8 cellular contexts compared by ENCODE assay signal in the genomic region with DNA sequence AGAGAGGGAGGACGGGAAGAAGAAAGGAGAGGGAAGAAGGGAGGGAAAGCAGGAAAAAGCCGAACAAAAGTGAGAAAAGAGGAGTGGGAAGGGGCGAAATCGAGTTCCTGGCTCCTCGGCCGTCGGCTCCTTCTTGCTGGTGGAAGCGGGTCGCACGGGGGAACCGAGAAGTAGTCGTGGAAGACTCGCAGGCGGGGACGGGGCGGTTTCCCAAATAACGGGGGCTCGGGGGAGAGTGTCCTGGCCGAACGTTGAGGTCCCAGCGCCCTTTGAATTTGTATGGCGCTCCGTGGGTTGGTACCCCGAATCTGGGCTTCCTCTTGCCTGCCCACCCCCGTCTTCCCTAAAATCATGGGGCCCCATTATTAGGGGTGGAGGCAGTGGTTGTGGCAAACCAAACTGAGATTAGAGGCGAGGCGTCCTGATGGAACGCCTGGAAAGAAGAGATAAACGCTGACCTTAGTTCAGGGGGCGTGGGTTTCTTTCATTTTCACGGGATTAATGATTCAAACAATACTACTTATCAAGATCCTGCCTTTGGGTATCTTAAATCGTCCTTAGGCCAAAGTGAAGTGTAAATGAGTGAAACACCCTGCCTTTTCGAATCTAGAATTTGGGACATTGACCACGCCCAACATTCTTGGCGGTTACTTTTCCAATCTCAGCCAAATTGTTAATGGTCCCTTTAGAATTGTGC. TPM values are rescaled to one million over a fixed set of nuclear protein-coding genes. Genes with fewer than 3 reads are reported as not detected.
DNase-seq lines count a peak whose midpoint lies in the region; ATAC-seq and TF ChIP-seq lines count a peak whose summit lies in the region.

No MANE protein-coding gene starts in this region.

- H3K4me2 ChIP-seq in OCI-LY1 (ENCODE audit: low read length) = peak overlapping the region; percentile 98

- H3K79me2 ChIP-seq in OCI-LY1 (ENCODE audit: insufficient read depth, low read length) = peaks cover 37% of the 10 kb centered on the region

- H3K9ac ChIP-seq in OCI-LY1 (ENCODE audit: low read length) (peak overlapping the region; percentile 90), subcutaneous abdominal adipose tissue (ENCODE audit: low read length in 5 of 5) (peak overlapping the region in 4 of 5 donors; percentile 73 to 82 (median 80))

- H3K27me3 ChIP-seq in OCI-LY1 (ENCODE audit: insufficient read depth, low read length) = no peaks in the 10 kb centered on the region
- no peaks in the 10 kb centered on the region for H3K27me3 ChIP-seq in left lung
- H3K27me3 ChIP-seq in subcutaneous abdominal adipose tissue (ENCODE audit: control insufficient read depth in 5 of 5, insufficient read depth in 4 of 5, low read length in 5 of 5) = no peaks in the 10 kb centered on the region

- H2AFZ ChIP-seq in OCI-LY1 (ENCODE audit: low read length) = peak overlapping the region; percentile 93

- H3K36me3 ChIP-seq in OCI-LY1 (ENCODE audit: insufficient read depth, low read length) = 0 out of 2 replicates have a peak, but pooled peaks cover 4% of the 10 kb centered on the region
- no peaks in the 10 kb centered on the region for H3K36me3 ChIP-seq in left lung
- H3K36me3 ChIP-seq in subcutaneous abdominal adipose tissue (ENCODE audit: control insufficient read depth in 5 of 5, insufficient read depth in 5 of 5, low read length in 5 of 5) = no peaks in the 10 kb centered on the region

- ATAC-seq in left lung (peak; percentile 1), GM19452 (IDR thresholded peaks at IDR 0.05; ENCODE audit: unreplicated experiment) (no peak), GM21528 (IDR thresholded peaks at IDR 0.05; ENCODE audit: low FRiP score, unreplicated experiment) (no peak)

- intact Hi-C loops in left lung (cut with DNase I) = no loop called here

- no peaks in the 10 kb centered on the region for H3F3A ChIP-seq in OCI-LY1 (ENCODE audit: insufficient read depth, low read length)

- H3K4me3 ChIP-seq in GM12864 (ENCODE audit: low read depth, low read length) (peak overlapping the region; percentile 96), OCI-LY1 (ENCODE audit: low read depth, low read length, poor library complexity, severe bottlenecking) (peak overlapping the region; percentile 74), cardiac fibroblast (replicated peaks in 1 of 2; ENCODE audit: low read depth in 2 of 2, low read length in 2 of 2) (peak overlapping the region; percentile 72 to 86), left lung (peak overlapping the region; percentile 57 to 93), subcutaneous abdominal adipose tissue (ENCODE audit: low read depth in 1 of 5, low read length in 5 of 5) (peak overlapping the region; percentile 76 to 94 (median 84))

- no peaks in the 10 kb centered on the region for H3K9me3 ChIP-seq in OCI-LY1 (ENCODE audit: low read length)
- no peaks in the 10 kb centered on the region for H3K9me3 ChIP-seq in left lung
- no peaks in the 10 kb centered on the region for H3K9me3 ChIP-seq in subcutaneous abdominal adipose tissue (ENCODE audit: control insufficient read depth in 5 of 5, low read length in 5 of 5)

- H3K9me2 ChIP-seq in OCI-LY1 (ENCODE audit: low read depth, low read length) = no peaks in the 10 kb centered on the region

- DNase-seq in GM12864 (ENCODE audit: low read depth) (no peak), cardiac fibroblast (ENCODE audit: low read depth in 2 of 2) (peak in 1 of 2 donors; percentile 27), left lung (peak; percentile 39 to 85), NCI-H2171 (lab: John Stamatoyannopoulos, UW) (no peak)

- no peaks in the 10 kb centered on the region for H4K20me1 ChIP-seq in OCI-LY1 (ENCODE audit: insufficient read depth, low read length)

- TF ChIP-seq CTCF in GM12864 (IDR thresholded peaks at IDR 0.05; ENCODE audit: low read depth, low read length, missing control alignments) (no peak), OCI-LY1 (IDR thresholded peaks at IDR 0.05; ENCODE audit: low read length) (no peak), cardiac fibroblast (IDR thresholded peaks at IDR 0.05; ENCODE audit: low read depth, low read length) (no peak), left lung (IDR thresholded peaks at IDR 0.05) (no peak)

- H3K4me1 ChIP-seq in OCI-LY1 (ENCODE audit: insufficient read depth, low read length, severe bottlenecking) (peaks cover 31% of the 10 kb centered on the region), left lung (peaks cover 0 to 35% of the 10 kb centered on the region in 2 donors), subcutaneous abdominal adipose tissue (ENCODE audit: control insufficient read depth in 5 of 5, insufficient read depth in 5 of 5, low read length in 5 of 5) (peaks cover 0 to 34% (median 23%) of the 10 kb centered on the region in 5 donors)

- peak overlapping the region; percentile 24 for H3K27ac ChIP-seq in OCI-LY1 (ENCODE audit: low read depth, low read length, poor library complexity, severe bottlenecking)
- H3K27ac ChIP-seq in left lung = peak overlapping the region; percentile 69 to 87
- H3K27ac ChIP-seq in subcutaneous abdominal adipose tissue (ENCODE audit: low read depth, low read length) = peak overlapping the region; percentile 71

RNA-seq across cellular contexts. Expression of a gene that starts 0.9 kb away (rescaled TPM):
- total RNA-seq in left lung = 10 to 100 TPM; 16.2 to 24.0 TPM

Comparison
In these comparisons a context has a peak if more than half of its experiments do, and no peak if none do; other contexts are left out.
1. DNase-seq: peak in left lung (2 of 2); none in GM12864 (single experiment) and NCI-H2171 (single experiment).
2. H3K27ac ChIP-seq: peak in every context shown above with its lines; median percentile 78 in left lung; 71 in subcutaneous abdominal adipose tissue; 24 in OCI-LY1.
3. Peak in every context shown above with its lines, with median percentiles within 50 percentile points of each other: H3K4me3 ChIP-seq.